Comparison of ENCODE assay signal across 8 cellular contexts in genomic region chr1:99685516-99686180, GRCh38. TPM values are rescaled to one million over a fixed set of nuclear protein-coding genes. Genes with fewer than 3 reads are reported as not detected.
DNase-seq lines count a peak whose midpoint lies in the region; ATAC-seq and TF ChIP-seq lines count a peak whose summit lies in the region.

No MANE protein-coding gene starts in this region.

- no peaks in the 10 kb centered on the region for H3K4me1 ChIP-seq in prostate gland (replicated peaks)

- no peaks in the 10 kb centered on the region for H3K27me3 ChIP-seq in prostate gland (replicated peaks; ENCODE audit: insufficient read depth)

- H3K4me3 ChIP-seq in prostate gland: no peak overlapping the region

- peak; percentile 85 for DNase-seq in EL
- peak; percentile 32 for DNase-seq in HK-2 (ENCODE audit: unreplicated experiment)
- DNase-seq in NOMO-1 treated with dmso at 0.1 percent for 144 hours (lab: John Stamatoyannopoulos, UW; ENCODE audit: unreplicated experiment): peak; percentile 19
- peak; percentile 30 for DNase-seq in activated naive CD4-positive, alpha-beta T cell treated with Interleukin-2 at 50 U/mL for 16 hours
- peak; percentile 70 for DNase-seq in Right ventricle myocardium inferior (ENCODE audit: missing footprints)
- DNase-seq in prostate gland (ENCODE audit: low spot score): peak; percentile 63
- DNase-seq in effector CD8-positive, alpha-beta T cell (lab: John Stamatoyannopoulos, UW): no peak

- ATAC-seq in GM21423 (IDR thresholded peaks at IDR 0.05; ENCODE audit: unreplicated experiment) (peak; percentile 87), Right ventricle myocardium inferior (peak; percentile 89)

- no peaks in the 10 kb centered on the region for H3K36me3 ChIP-seq in prostate gland

- H3K9me3 ChIP-seq in prostate gland: no peaks in the 10 kb centered on the region

- no peak overlapping the region for H3K27ac ChIP-seq in prostate gland

- intact Hi-C loops in Right ventricle myocardium inferior (cut with DNase I): loop anchor here (5.0 kb wide), 2 partner anchors 138 to 153 kb away; no protein-coding TSS in a partner anchor
- intact Hi-C loops in prostate gland (cut with DNase I): no loop called here

- 24% methylated on average over 6 of the region's 6 CpGs for WGBS in prostate gland

- peak; percentile 20 to 52 (median 30) for TF ChIP-seq CTCF in prostate gland (IDR thresholded peaks at IDR 0.05)

- TF ChIP-seq POLR2A in prostate gland (IDR thresholded peaks at IDR 0.05): no peak

RNA-seq across cellular contexts. Expression of gene PALMD, which starts 39.7 kb away (rescaled TPM):
- 122 TPM for total RNA-seq in Right ventricle myocardium inferior
- 10 to 100 TPM; 17.8 to 18.2 TPM for total RNA-seq in prostate gland
